ENCODE assay signal across 24 cellular contexts in the genomic region with DNA sequence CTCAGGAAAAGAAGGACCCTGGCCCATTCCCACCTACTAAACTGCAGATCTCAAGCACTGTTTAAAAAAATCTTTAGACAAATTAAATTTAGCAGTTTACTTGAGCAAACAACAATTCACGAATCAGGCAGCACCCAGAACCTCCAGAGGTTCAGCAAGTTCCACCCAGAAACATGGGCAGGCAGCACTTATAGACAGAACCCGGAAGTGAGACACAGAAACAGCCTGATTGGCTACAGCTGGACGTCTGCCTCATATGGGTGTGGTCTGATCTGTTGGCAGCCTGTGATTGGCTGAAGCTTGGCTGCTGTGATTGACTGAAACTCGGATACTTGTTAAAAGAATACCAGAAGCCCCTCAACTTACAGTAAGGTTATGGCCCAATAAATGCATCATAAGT. TPM values are rescaled to one million over a fixed set of nuclear protein-coding genes. Genes with fewer than 3 reads are reported as not detected.
A peak's percentile ranks its signal among the peaks of the same experiment; 100 is the strongest.
DNase-seq lines count a peak whose midpoint lies in the region; ATAC-seq, FAIRE-seq and TF ChIP-seq lines count a peak whose summit lies in the region.
"Had no signal": no experiment of that assay in that cellular context is flagged by ENCODE, and none has a peak within 500 bp of the region (broad histone marks: within the 10 kb centered on the region; RNA-seq: fewer than 3 reads in every experiment).

No MANE protein-coding gene starts in this region.

- TF ChIP-seq CTCF in OCI-LY7 (conservative IDR thresholded peaks at IDR 0.05; ENCODE audit: low read length) (no peak), esophagus squamous epithelium (IDR thresholded peaks at IDR 0.05) (no peak), sigmoid colon (IDR thresholded peaks at IDR 0.05) (no peak), GM23338 (conservative IDR thresholded peaks at IDR 0.05; ENCODE audit: low read depth in 2 of 2) (no peak)

- H3K4me1 ChIP-seq in GM23248 (ENCODE audit: insufficient read depth) (peaks cover 45% of the 10 kb centered on the region), OCI-LY7 (ENCODE audit: insufficient read depth, low read length, poor library complexity, severe bottlenecking) (no peaks in the 10 kb centered on the region), esophagus squamous epithelium (peaks cover 25 to 56% (median 41%) of the 10 kb centered on the region in 3 donors), sigmoid colon (peaks cover 0 to 51% (median 48%) of the 10 kb centered on the region in 4 donors), GM23338 (ENCODE audit: insufficient read depth) (peaks cover 5% of the 10 kb centered on the region)
- H3K4me1 ChIP-seq: HAP-1 had no signal

- CTCF ChIA-PET in OCI-LY7 (lab: Charles Lee; ENCODE audit: unreplicated experiment), result no interaction called here

- POLR2A ChIA-PET in OCI-LY7 (lab: Charles Lee), result no interaction called here

- 45 to 48% methylated on average over 4 of the region's 4 CpGs for WGBS in GM23248 (ENCODE audit: low coverage in 1 of 2, low lambda C conversion rate in 2 of 2, missing lambda C conversion rate in 2 of 2), 2 experiments
- 67 to 72% methylated on average over 4 of the region's 4 CpGs for whole genome bisulfite sequencing in esophagus squamous epithelium, 2 donors
- 73 to 86% methylated on average over 4 of the region's 4 CpGs for WGBS in sigmoid colon, 2 donors

- FAIRE-seq in frontal cortex (lab: Jason Lieb, UNC), result no peak

- peaks cover 17% of the 10 kb centered on the region for H3K4me1 Mint-ChIP-seq in GM23338

- BruUV-seq in OCI-LY7 (replicated peaks; lab: Mats Ljungman, UMichigan), result no TSS peak

- H3K9me3 Mint-ChIP-seq in GM23338, result peaks cover 54% of the 10 kb centered on the region
- H3K9me3 Mint-ChIP-seq: stimulated activated effector memory CD8-positive, alpha-beta T cell treated with anti-CD3 and anti-CD28 coated beads, Interleukin-12 subunit alpha, Interleukin-12 subunit beta, amount 100 ng/mL, for 72 hours had no signal

- no peak overlapping the region for H3K9ac ChIP-seq in GM23248

- H3K9me2 ChIP-seq in GM23248 (ENCODE audit: insufficient read depth) (no peaks in the 10 kb centered on the region), OCI-LY7 (ENCODE audit: insufficient read depth, low read length) (no peaks in the 10 kb centered on the region), GM23338 (ENCODE audit: insufficient read depth) (no peaks in the 10 kb centered on the region)

- no peak overlapping the region for H2AFZ ChIP-seq in GM23248
- no peak overlapping the region for H2AFZ ChIP-seq in OCI-LY7 (ENCODE audit: low read length)
- H2AFZ ChIP-seq in GM23338, result no peak overlapping the region

- in situ Hi-C loops in GM23248 (cut with MboI), result no loop called here

- H3K27ac ChIP-seq in GM23248, result peak overlapping the region; percentile 19
- H3K27ac ChIP-seq in OCI-LY7 (ENCODE audit: low read depth, low read length, poor library complexity, severe bottlenecking), result no peak overlapping the region
- peak overlapping the region in 3 of 4 donors; percentile 14 to 91 (median 42) for H3K27ac ChIP-seq in esophagus squamous epithelium
- H3K27ac ChIP-seq in sigmoid colon, result peak overlapping the region in 2 of 4 donors; percentile 28 to 93
- H3K27ac ChIP-seq in GM23338 (ENCODE audit: low read depth), result no peak overlapping the region
- H3K27ac ChIP-seq: SJSA1 had no signal

- no peaks in the 10 kb centered on the region for H3K36me3 ChIP-seq in GM23248 (ENCODE audit: low read depth)
- no peaks in the 10 kb centered on the region for H3K36me3 ChIP-seq in OCI-LY7 (ENCODE audit: insufficient read depth, low read length)
- no peaks in the 10 kb centered on the region for H3K36me3 ChIP-seq in esophagus squamous epithelium
- no peaks in the 10 kb centered on the region for H3K36me3 ChIP-seq in sigmoid colon
- no peaks in the 10 kb centered on the region for H3K36me3 ChIP-seq in GM23338 (ENCODE audit: insufficient read depth)
- H3K36me3 ChIP-seq: HAP-1, SJSA1 had no signal

- no peaks in the 10 kb centered on the region for H3K79me2 ChIP-seq in GM23248 (ENCODE audit: insufficient read depth)
- no peaks in the 10 kb centered on the region for H3K79me2 ChIP-seq in OCI-LY7 (ENCODE audit: insufficient read depth, low read depth, low read length)
- H3K79me2 ChIP-seq in GM23338 (replicated peaks; ENCODE audit: insufficient read depth), result no peaks in the 10 kb centered on the region

- no peak overlapping the region for H3K4me3 Mint-ChIP-seq in GM23338
- H3K4me3 Mint-ChIP-seq: CD4-positive, alpha-beta memory T cell; effector memory CD8-positive, alpha-beta T cell; mesothelial cell of epicardium; nephron progenitor cell; stimulated activated effector memory CD8-positive, alpha-beta T cell treated with anti-CD3 and anti-CD28 coated beads, Interleukin-12 subunit alpha, Interleukin-12 subunit beta, amount 100 ng/mL, for 72 hours; type B pancreatic cell had no signal

- no peak overlapping the region for H3K4me3 ChIP-seq in GM23248
- no peak overlapping the region for H3K4me3 ChIP-seq in OCI-LY7 (ENCODE audit: low read depth, low read length, poor library complexity, severe bottlenecking)
- H3K4me3 ChIP-seq in esophagus squamous epithelium, result no peak overlapping the region
- H3K4me3 ChIP-seq in sigmoid colon, result no peak overlapping the region
- no peak overlapping the region for H3K4me3 ChIP-seq in GM23338
- H3K4me3 ChIP-seq: HAP-1, SJSA1 had no signal

- H3K27me3 Mint-ChIP-seq in GM23338 (ENCODE audit: insufficient read depth, low read depth, poor library complexity), result peaks cover 29% of the 10 kb centered on the region

- H3K27me3 ChIP-seq in GM23248 (replicated peaks; ENCODE audit: insufficient read depth) (no peaks in the 10 kb centered on the region), esophagus squamous epithelium (peaks cover 0 to 62% (median 0%) of the 10 kb centered on the region in 4 donors), sigmoid colon (no peaks in the 10 kb centered on the region), GM23338 (ENCODE audit: insufficient read depth) (no peaks in the 10 kb centered on the region)
- H3K27me3 ChIP-seq: SJSA1 had no signal

- DNase-seq in GM23248, result peak; percentile 64
- DNase-seq in OCI-LY7 (ENCODE audit: low spot score), result peak; percentile 3
- no peak for DNase-seq in esophagus squamous epithelium (lab: John Stamatoyannopoulos, UW)
- DNase-seq in sigmoid colon, result peak; percentile 54
- DNase-seq in RPMI8226, result no peak
- no peak for DNase-seq in NCI-H2029 treated with DMSO at 0.1 percent for 48 hours (lab: John Stamatoyannopoulos, UW)
- DNase-seq in frontal cortex (ENCODE audit: low spot score in 2 of 2), result no peak
- DNase-seq in GM23338 (ENCODE audit: low spot score), result no peak
- DNase-seq: activated CD4-positive, CD25-positive, alpha-beta regulatory T cell treated with anti-CD3 and anti-CD28 coated beads, Interleukin-2, amount 50 U/mL, for 72 hours; activated naive CD4-positive, alpha-beta T cell; anterior cingulate cortex; CD4-positive, alpha-beta memory T cell; DMS79; effector memory CD8-positive, alpha-beta T cell; hypothalamus; NCI-H1105; NCI-H69; nephron progenitor cell; T-helper 9 cell had no signal

- no peak overlapping the region for H3K27ac Mint-ChIP-seq in GM23338
- H3K27ac Mint-ChIP-seq: CD4-positive, alpha-beta memory T cell; effector memory CD8-positive, alpha-beta T cell; mesothelial cell of epicardium; nephron progenitor cell; stimulated activated effector memory CD8-positive, alpha-beta T cell treated with anti-CD3 and anti-CD28 coated beads, Interleukin-12 subunit alpha, Interleukin-12 subunit beta, amount 100 ng/mL, for 72 hours; type B pancreatic cell had no signal

- intact Hi-C loops in OCI-LY7 (cut with micrococcal nuclease; ENCODE audit: unreplicated experiment), result no loop called here
- intact Hi-C loops in esophagus squamous epithelium (cut with DNase I), result no loop called here
- intact Hi-C loops in sigmoid colon (cut with DNase I), result no loop called here

- peaks cover 26% of the 10 kb centered on the region for H3K36me3 Mint-ChIP-seq in GM23338 (ENCODE audit: low read depth)
- H3K36me3 Mint-ChIP-seq: CD4-positive, alpha-beta memory T cell; mesothelial cell of epicardium; type B pancreatic cell had no signal

- TF ChIP-seq EP300 in sigmoid colon (IDR thresholded peaks at IDR 0.05), result no peak

- H3K9me3 ChIP-seq in GM23248 (ENCODE audit: low read depth) (no peaks in the 10 kb centered on the region), OCI-LY7 (ENCODE audit: low read length) (peaks cover 11% of the 10 kb centered on the region; the same call in 1 of the 2 replicates), esophagus squamous epithelium (peaks cover 0 to 16% (median 6%) of the 10 kb centered on the region in 3 donors), sigmoid colon (no peaks in the 10 kb centered on the region)

- no peak for ATAC-seq in GM23338
- ATAC-seq: effector memory CD8-positive, alpha-beta T cell; stimulated activated effector memory CD8-positive, alpha-beta T cell treated with anti-CD3 and anti-CD28 coated beads, Interleukin-12 subunit alpha, Interleukin-12 subunit beta, amount 100 ng/mL, for 72 hours had no signal

- H4K20me1 ChIP-seq in GM23248 (ENCODE audit: insufficient read depth) (no peaks in the 10 kb centered on the region), OCI-LY7 (ENCODE audit: insufficient read depth, low read length) (no peaks in the 10 kb centered on the region), GM23338 (replicated peaks; ENCODE audit: insufficient read depth) (no peaks in the 10 kb centered on the region)

- H3K4me2 ChIP-seq in GM23248 (ENCODE audit: unreplicated experiment) (no peak overlapping the region), OCI-LY7 (ENCODE audit: low read length) (no peak overlapping the region), GM23338 (no peak overlapping the region)

- TF ChIP-seq POLR2A in esophagus squamous epithelium (IDR thresholded peaks at IDR 0.05), result no peak
- TF ChIP-seq POLR2A in sigmoid colon (IDR thresholded peaks at IDR 0.05), result no peak

- H3F3A ChIP-seq in GM23248 (ENCODE audit: insufficient read depth) (peaks cover 33% of the 10 kb centered on the region), GM23338 (replicated peaks; ENCODE audit: low read depth) (0 out of 2 replicates have a peak, but pooled peaks cover 3% of the 10 kb centered on the region)

RNA-seq across cellular contexts. Expression of gene COL6A2, which starts 34.7 kb away (rescaled TPM):
- 1,939 and 2,103 TPM in 2 replicates for total RNA-seq in GM23248 (2014; rRNA removed; shearing (Covaris generic))
- polyA plus RNA-seq in GM23248 (2016; fragmentation: Nextera tagmentation; extraction: Ambion mirVana) (650 and 676 TPM in 2 replicates), sigmoid colon (100 to 1,000 TPM in 1 of 3 donors, 10 to 100 TPM in 2; 14.3 to 233 (median 37.8) TPM), GM23338 (2016; fragmentation: Nextera tagmentation; extraction: Ambion mirVana) (28.4 and 31.8 TPM in 2 replicates)
- 0.13 TPM in 1 of 2 replicates, not detected in the other for total RNA-seq in OCI-LY7 (2014; rRNA removed; shearing (Covaris generic))
- total RNA-seq in OCI-LY7 (2022) (not detected in 2 replicates), esophagus squamous epithelium (100 to 1,000 TPM in 1 of 4 donors, 10 to 100 TPM in 3; 23.0 to 328 (median 62.0) TPM), sigmoid colon (1,000 to 10,000 TPM in 2 of 4 donors, 100 to 1,000 TPM in 2; 570 to 1,745 (median 1,082) TPM), frontal cortex (15.5 TPM)
- 68.5 and 89.2 TPM in 2 replicates for total RNA-seq in GM23338 (2014; rRNA removed; shearing (Covaris generic))

Comparison
In these comparisons a context has a peak if more than half of its experiments do, and no peak if none do; other contexts are left out.
1. DNase-seq: peak in GM23248 (single experiment), OCI-LY7 (single experiment) and sigmoid colon (single experiment); none in esophagus squamous epithelium (single experiment), RPMI8226 (single experiment), NCI-H2029 treated with DMSO at 0.1 percent for 48 hours (single experiment), frontal cortex (0 of 2) and GM23338 (single experiment).
2. H3K27ac ChIP-seq: peak in GM23248 (single experiment) and esophagus squamous epithelium (3 of 4); none in OCI-LY7 (single experiment) and GM23338 (single experiment).
3. RNA of gene COL6A2, which starts 34.7 kb away (total RNA-seq): 1,939 to 2,103 TPM in GM23248, 570 to 1,745 TPM in sigmoid colon, 68.5 to 89.2 TPM in GM23338, 23.0 to 328 TPM in esophagus squamous epithelium and 15.5 TPM in frontal cortex (single experiment); 0.13 TPM in OCI-LY7; every median in the first group is over 10 times any median in the second.